ENCODE assay signal across 8 cellular contexts in the genomic region with DNA sequence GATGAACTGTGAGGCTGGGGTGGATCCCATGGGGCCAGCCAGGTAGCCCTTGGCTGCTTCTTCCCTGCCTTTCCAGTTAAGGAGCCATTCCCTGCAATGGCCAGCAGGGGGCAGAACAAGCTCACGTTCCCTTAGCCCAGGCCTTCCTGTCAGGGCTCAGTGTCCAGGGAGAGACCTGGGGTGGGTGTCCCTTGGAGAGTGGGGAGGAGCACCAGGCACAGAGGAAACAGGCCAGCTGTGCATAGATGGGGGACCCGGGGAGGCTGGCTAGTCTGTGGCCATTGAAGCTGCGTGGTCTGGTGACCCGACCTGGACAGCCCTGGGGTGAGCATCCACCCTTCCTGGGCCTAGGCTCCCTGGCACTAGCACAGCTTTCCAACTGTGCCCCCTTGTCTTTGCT. TPM values are rescaled to one million over a fixed set of nuclear protein-coding genes. Genes with fewer than 3 reads are reported as not detected.
DNase-seq lines count a peak whose midpoint lies in the region; ATAC-seq, FAIRE-seq and TF ChIP-seq lines count a peak whose summit lies in the region.

No MANE protein-coding gene starts in this region.

- ATAC-seq in A549: peak; percentile 87 to 90
- peak; percentile 80 for ATAC-seq in stimulated activated naive CD8-positive, alpha-beta T cell treated with anti-CD3 and anti-CD28 coated beads, Interleukin-15, Interleukin-2, amounts not matched to agents 100 U/mL and 50 U/mL, for 24 hours

- H3K4me1 ChIP-seq in A549 (peaks cover 35% of the 10 kb centered on the region), PC-9 (replicated peaks; ENCODE audit: insufficient read depth) (peaks cover 50% of the 10 kb centered on the region), esophagus squamous epithelium (peaks cover 6 to 16% (median 9%) of the 10 kb centered on the region in 3 donors)

- H3F3A ChIP-seq in PC-9 (ENCODE audit: insufficient read depth, low read depth): peaks cover 13% of the 10 kb centered on the region; the same call in 1 of the 2 replicates

- DNase-seq in A549 (ENCODE audit: low read depth in 1 of 2, low spot score in 1 of 2): peak; percentile 68 to 83
- DNase-seq in GM18507 (ENCODE audit: extremely low spot score, insufficient read length, low read depth): peak; percentile 70
- peak in 61 of 76 experiments; percentile 11 to 83 (median 50) for DNase-seq in HUDEP-2 (lab: John Stamatoyannopoulos, UW; ENCODE audit: unreplicated experiment in 76 of 76)
- DNase-seq in PC-9: peak; percentile 75 to 83
- DNase-seq in activated T-cell treated with anti-CD3 and anti-CD28 coated beads, Interleukin-2, amount 50 U/mL, for 1 hour: peak; percentile 76
- peak; percentile 20 for DNase-seq in esophagus squamous epithelium (lab: John Stamatoyannopoulos, UW)
- DNase-seq in stimulated activated naive CD8-positive, alpha-beta T cell treated with anti-CD3 and anti-CD28 coated beads, Interleukin-15, Interleukin-2, amounts not matched to agents 100 U/mL and 50 U/mL, for 24 hours: peak; percentile 75

- no peaks in the 10 kb centered on the region for H3K27me3 ChIP-seq in PC-9 (ENCODE audit: insufficient read depth, low read depth)
- no peaks in the 10 kb centered on the region for H3K27me3 ChIP-seq in esophagus squamous epithelium

- TF ChIP-seq CTCF in A549 (IDR thresholded peaks at IDR 0.05) (peak; percentile 83), PC-9 (conservative IDR thresholded peaks at IDR 0.05) (peak; percentile 100), esophagus squamous epithelium (IDR thresholded peaks at IDR 0.05) (peak; percentile 96 to 99 (median 98)), nephron (IDR thresholded peaks at IDR 0.05; ENCODE audit: unreplicated experiment in 3 of 3) (peak; percentile 94 to 97 (median 97))

- BruUV-seq in PC-9 (replicated peaks; lab: Mats Ljungman, UMichigan): no TSS peak

- peaks cover 19% of the 10 kb centered on the region for H3K4me1 Mint-ChIP-seq in nephron

- TF ChIP-seq EP300 in A549 (IDR thresholded peaks at IDR 0.05): no peak

- H3K36me3 Mint-ChIP-seq in nephron (ENCODE audit: low read depth): no peaks in the 10 kb centered on the region

- H4K20me1 ChIP-seq in PC-9 (ENCODE audit: insufficient read depth): no peaks in the 10 kb centered on the region

- no peaks in the 10 kb centered on the region for H3K79me2 ChIP-seq in PC-9 (ENCODE audit: low read depth)

- H3K27ac ChIP-seq in A549 (peak overlapping the region; percentile 78 to 91), PC-9 (no peak overlapping the region), esophagus squamous epithelium (peak overlapping the region; percentile 19 to 50 (median 30))

- FAIRE-seq in A549 (lab: Jason Lieb, UNC) (no peak), GM18507 (lab: Jason Lieb, UNC) (peak; percentile 73)

- WGBS in A549 (ENCODE audit: missing lambda C conversion rate): 0% methylated on average over 2 of the region's 4 CpGs
- WGBS in esophagus squamous epithelium, 2 donors: 0 to 27% methylated on average over 1 to 4 of the region's 4 CpGs

- H3K27me3 Mint-ChIP-seq in nephron (ENCODE audit: low read depth): no peaks in the 10 kb centered on the region

- no peak overlapping the region for H3K4me3 Mint-ChIP-seq in nephron

- CTCF ChIA-PET in A549 (lab: Yijun Ruan, JAX): interaction anchor here (0.6 to 28.1 kb wide), 60 partner anchors 12 to 259 kb away, joined by 3 to 969 read pairs (median 4); a partner anchor contains a TSS
- CTCF ChIA-PET in PC-9 (lab: Charles Lee): interaction anchor here (0.6 to 7.2 kb wide), 10 partner anchors 10 to 234 kb away, joined by 3 to 48 read pairs (median 6); a partner anchor contains a TSS

- H3K9me3 ChIP-seq in A549 (peaks cover 19% of the 10 kb centered on the region), PC-9 (ENCODE audit: insufficient read depth, low read depth) (peaks cover 6% of the 10 kb centered on the region; the same call in 1 of the 2 replicates), esophagus squamous epithelium (no peaks in the 10 kb centered on the region)

- POLR2A ChIA-PET in A549 (lab: Yijun Ruan, JAX): interaction anchor here (1.4 to 4.7 kb wide), 3 partner anchors 136 to 227 kb away, joined by 3 to 23 read pairs (median 4); a partner anchor contains a TSS
- POLR2A ChIA-PET in PC-9 (lab: Charles Lee; ENCODE audit: unreplicated experiment): interaction anchor here (0.6 to 0.7 kb wide), 2 partner anchors 10 to 15 kb away, joined by 3 to 5 read pairs; no protein-coding TSS in a partner anchor

- H3K9me2 ChIP-seq in PC-9 (ENCODE audit: insufficient read depth): no peaks in the 10 kb centered on the region

- peak overlapping the region in 2 of 3 experiments; percentile 24 to 43 for H3K27ac Mint-ChIP-seq in nephron

- TF ChIP-seq POLR2A in A549 (IDR thresholded peaks at IDR 0.05; ENCODE audit: low read length) (no peak), esophagus squamous epithelium (IDR thresholded peaks at IDR 0.05) (no peak)

- no peak overlapping the region for H2AFZ ChIP-seq in PC-9

- no peaks in the 10 kb centered on the region for H3K36me3 ChIP-seq in PC-9 (ENCODE audit: low read depth)
- H3K36me3 ChIP-seq in esophagus squamous epithelium: no peaks in the 10 kb centered on the region

- H3K4me2 ChIP-seq in A549 (peak overlapping the region; percentile 36), PC-9 (peak overlapping the region; percentile 40)

- peak; percentile 98 to 99 for TF ChIP-seq RAD21 in A549 (conservative IDR thresholded peaks at IDR 0.05 in 1 of 2, IDR thresholded peaks at IDR 0.05 in 1 of 2)

- H3K4me3 ChIP-seq in A549 (no peak overlapping the region), PC-9 (no peak overlapping the region), esophagus squamous epithelium (no peak overlapping the region)

- peaks cover 2% of the 10 kb centered on the region for H3K9me3 Mint-ChIP-seq in nephron

- intact Hi-C loops in PC-9 (cut with micrococcal nuclease; ENCODE audit: unreplicated experiment) (loop anchor here (1.0 to 10.0 kb wide), 5 partner anchors 15 to 328 kb away; a partner anchor contains a TSS), esophagus squamous epithelium (cut with DNase I) (loop anchor here (2.0 kb wide), 1 partner anchor 208 kb away; a partner anchor contains a TSS)

TF ChIP-seq in A549, 52 proteins besides CTCF, POLR2A, EP300 and RAD21:
- no peak for TF ChIP-seq MYC (IDR thresholded peaks at IDR 0.05; ENCODE audit: borderline replicate concordance, low read length)
- TF ChIP-seq RFX5 (IDR thresholded peaks at IDR 0.05): no peak
- TF ChIP-seq POLR2AphosphoS2 (conservative IDR thresholded peaks at IDR 0.05; ENCODE audit: low read length): no peak
- no peak for TF ChIP-seq CHD4 (IDR thresholded peaks at IDR 0.05; ENCODE audit: borderline replicate concordance)
- no peak for TF ChIP-seq RARB (CRISPR knock-in tag; IDR thresholded peaks at IDR 0.05)
- TF ChIP-seq, protein P1, sequence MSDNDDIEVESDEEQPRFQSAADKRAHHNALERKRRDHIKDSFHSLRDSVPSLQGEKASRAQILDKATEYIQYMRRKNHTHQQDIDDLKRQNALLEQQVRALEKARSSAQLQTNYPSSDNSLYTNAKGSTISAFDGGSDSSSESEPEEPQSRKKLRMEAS (IDR thresholded peaks at IDR 0.05): peak; percentile 46
- TF ChIP-seq CEBPB (IDR thresholded peaks at IDR 0.05): peak in 1 of 2 experiments; percentile 17; a peak in 1 of 4 replicates
- TF ChIP-seq SMC3 (IDR thresholded peaks at IDR 0.05): peak; percentile 98
- TF ChIP-seq CBX2 (IDR thresholded peaks at IDR 0.05; ENCODE audit: borderline replicate concordance, low read depth): no peak

RNA-seq across cellular contexts. Expression of a gene that starts 13.2 kb away (rescaled TPM):
- 5.1 and 7.4 TPM in 2 replicates for polyA plus RNA-seq in A549 (2011; rRNA removed)
- 1.3 and 1.5 TPM in 2 replicates for polyA plus RNA-seq in A549 (2012; cell fraction: cytosol; rRNA removed)
- 8.6 and 9.1 TPM in 2 replicates for polyA plus RNA-seq in A549 (2012; cell fraction: nucleus; rRNA removed)
- 1.4 to 3.3 TPM (median 2.4 TPM) in 3 replicates for polyA plus RNA-seq in A549 (2017; fragmentation: RNase III; extraction: RNeasy Plus Mini Kit Qiagen cat#74134 plus additional on column Dnase treatment)
- 7.1 and 7.4 TPM in 2 replicates for polyA minus RNA-seq in A549 (2011; rRNA and poly(A)+ RNA removed)
- 0.68 and 1.2 TPM in 2 replicates for total RNA-seq in PC-9 (2021)
- total RNA-seq in esophagus squamous epithelium: under 1 TPM in 1 of 4 donors, not detected in 3; 0.19 TPM

RNA-seq across cellular contexts. Expression of a gene that starts 36.1 kb away (rescaled TPM):
- polyA plus RNA-seq in A549 (2011; rRNA removed) (55.7 and 67.6 TPM in 2 replicates), A549 (2017; fragmentation: RNase III; extraction: RNeasy Plus Mini Kit Qiagen cat#74134 plus additional on column Dnase treatment) (39.8 to 44.1 TPM (median 43.0 TPM) in 3 replicates)
- polyA plus RNA-seq in A549 (2012; cell fraction: cytosol; rRNA removed): 29.1 and 30.9 TPM in 2 replicates
- polyA plus RNA-seq in A549 (2012; cell fraction: nucleus; rRNA removed): 13.2 and 19.5 TPM in 2 replicates
- polyA minus RNA-seq in A549 (2011; rRNA and poly(A)+ RNA removed): 15.9 and 18.2 TPM in 2 replicates
- total RNA-seq in PC-9 (2021) (101 and 110 TPM in 2 replicates), esophagus squamous epithelium (100 to 1,000 TPM in 2 of 4 donors, 10 to 100 TPM in 2; 86.2 to 273 (median 150) TPM)

Comparison
In these comparisons a context has a peak if more than half of its experiments do, and no peak if none do; other contexts are left out.
1. DNase-seq: peak in every context shown above with its lines; median percentile 79 in PC-9; 76 in activated T-cell treated with anti-CD3 and anti-CD28 coated beads, Interleukin-2, amount 50 U/mL, for 1 hour; 76 in A549; 75 in stimulated activated naive CD8-positive, alpha-beta T cell treated with anti-CD3 and anti-CD28 coated beads, Interleukin-15, Interleukin-2, amounts not matched to agents 100 U/mL and 50 U/mL, for 24 hours; 70 in GM18507; 50 in HUDEP-2; 20 in esophagus squamous epithelium.